Comparison of ENCODE assay signal across 1 cellular context in genomic region chr9:78038620-78039300, GRCh38.
TF ChIP-seq lines count a peak whose summit lies in the region.

No MANE protein-coding gene starts in this region.

TF ChIP-seq in SK-N-SH treated with all-trans-retinoic acid at 6 μM for 48 hours, 23 proteins besides CTCF, POLR2A, EP300 and RAD21 (continued from another document):
- TF ChIP-seq TSHZ2 (CRISPR knock-in tag; IDR thresholded peaks at IDR 0.05) (no peak), ZFP30 (CRISPR knock-in tag; IDR thresholded peaks at IDR 0.05) (no peak), TCF4 (CRISPR knock-in tag; IDR thresholded peaks at IDR 0.05; ENCODE audit: borderline replicate concordance) (no peak), CSDC2 (CRISPR knock-in tag; IDR thresholded peaks at IDR 0.05) (no peak), PATZ1 (CRISPR knock-in tag; IDR thresholded peaks at IDR 0.05; ENCODE audit: borderline replicate concordance) (no peak), ISL1 (CRISPR knock-in tag; IDR thresholded peaks at IDR 0.05) (no peak), ESRRG (CRISPR knock-in tag; IDR thresholded peaks at IDR 0.05) (no peak), CSRNP3 (CRISPR knock-in tag; IDR thresholded peaks at IDR 0.05) (no peak), ZC3H10 (CRISPR knock-in tag; IDR thresholded peaks at IDR 0.05) (no peak), GLIS3 (CRISPR knock-in tag; IDR thresholded peaks at IDR 0.05) (no peak), ZNF565 (CRISPR knock-in tag; conservative IDR thresholded peaks at IDR 0.05; ENCODE audit: low read depth) (no peak), ARNTL (CRISPR knock-in tag; IDR thresholded peaks at IDR 0.05; ENCODE audit: borderline replicate concordance, low read depth) (no peak), ZNF8 (CRISPR knock-in tag; IDR thresholded peaks at IDR 0.05) (no peak), ZNF70 (CRISPR knock-in tag; IDR thresholded peaks at IDR 0.05) (no peak)
